ENCODE assay signal across 30 cellular contexts in the genomic region with DNA sequence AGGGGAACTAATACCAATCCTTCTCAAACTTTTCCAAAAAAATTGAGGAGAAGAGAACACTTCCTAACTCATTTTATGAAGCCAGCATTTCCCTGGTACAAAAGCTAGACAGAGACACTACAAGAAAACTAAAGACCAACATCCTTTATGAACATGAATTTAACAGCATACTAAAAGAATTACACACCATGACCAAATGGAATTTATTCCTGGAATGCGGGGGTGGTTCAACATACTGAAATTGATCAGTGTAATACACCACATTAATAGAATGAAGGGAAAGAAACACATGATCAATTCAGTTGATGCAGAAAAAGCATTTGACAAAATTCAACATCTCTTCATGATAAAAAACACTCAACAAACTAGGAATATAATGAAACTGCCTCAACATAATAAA.
"Had no signal": no experiment of that assay in that cellular context is flagged by ENCODE, and none has a peak within 500 bp of the region (broad histone marks: within the 10 kb centered on the region; RNA-seq: fewer than 3 reads in every experiment).

No MANE protein-coding gene starts in this region.

- H3K4me1 ChIP-seq: breast epithelium, Peyer's patch had no signal

- H3K4me2 ChIP-seq: SK-N-SH had no signal

- H3K4me3 ChIP-seq: breast epithelium, Peyer's patch, SJSA1 had no signal

- H3K9me3 Mint-ChIP-seq: activated CD4-positive, alpha-beta memory T cell treated with anti-CD3 and anti-CD28 coated beads for 36 hours; activated CD4-positive, alpha-beta T cell treated with anti-CD3 and anti-CD28 coated beads, Interleukin-2, amount 10 ng/mL, durations not matched to agents 7 days and 5 days; activated naive CD4-positive, alpha-beta T cell treated with anti-CD3 and anti-CD28 coated beads for 36 hours; activated naive CD8-positive, alpha-beta T cell treated with anti-CD3 and anti-CD28 coated beads for 36 hours; activated T-cell treated with anti-CD3 and anti-CD28 coated beads, Interleukin-2, amount 50 U/mL, for 4 hours; activated T-helper 1 cell treated with anti-CD3 and anti-CD28 coated beads, Interleukin-12 subunit alpha, Interleukin-12 subunit beta, Interleukin-2, Interleukin-4 antibody, amounts not matched to agents 30 ng/mL and 10 ng/mL and 1 ng/mL, durations not matched to agents 14 hours and 24 hours and 36 hours; T-helper 1 cell treated with Interleukin-12 subunit alpha and Interleukin-12 subunit beta and Interleukin-4 antibody, amounts not matched to agents 30 μg/mL and 1 μg/mL, for 36 hours; T-helper 2 cell treated with Interferon-gamma antibody and Interleukin-4, amounts not matched to agents 5 μg/mL and 100 μg/mL, for 36 hours had no signal

- ATAC-seq: activated CD4-positive, alpha-beta T cell treated with anti-CD3 and anti-CD28 coated beads for 36 hours; activated CD4-positive, CD25-positive, alpha-beta regulatory T cell treated with anti-CD3 and anti-CD28 coated beads, Interleukin-2, amount 50 U/mL, for 24 hours; activated T-cell treated with anti-CD3 and anti-CD28 coated beads, Interleukin-2, amount 50 U/mL, for 4 hours; PC-3; WTC11 had no signal

- H3K27ac ChIP-seq: breast epithelium, Peyer's patch, SJSA1 had no signal

- H3K9me3 ChIP-seq: breast epithelium, Peyer's patch, SJSA1, SK-N-SH had no signal

- H3K4me3 Mint-ChIP-seq: activated CD4-positive, alpha-beta memory T cell treated with anti-CD3 and anti-CD28 coated beads for 36 hours; activated CD4-positive, alpha-beta T cell treated with anti-CD3 and anti-CD28 coated beads for 36 hours; activated CD4-positive, alpha-beta T cell treated with anti-CD3 and anti-CD28 coated beads, Interleukin-2, amount 10 ng/mL, durations not matched to agents 7 days and 5 days; activated naive CD4-positive, alpha-beta T cell treated with anti-CD3 and anti-CD28 coated beads for 36 hours; activated naive CD8-positive, alpha-beta T cell treated with anti-CD3 and anti-CD28 coated beads for 36 hours; activated T-cell treated with anti-CD3 and anti-CD28 coated beads, Interleukin-2, amount 50 U/mL, for 4 hours; activated T-helper 1 cell treated with anti-CD3 and anti-CD28 coated beads, Interleukin-12 subunit alpha, Interleukin-12 subunit beta, Interleukin-2, Interleukin-4 antibody, amounts not matched to agents 30 ng/mL and 10 ng/mL and 1 ng/mL, durations not matched to agents 14 hours and 24 hours and 36 hours; T-helper 1 cell treated with Interleukin-12 subunit alpha and Interleukin-12 subunit beta and Interleukin-4 antibody, amounts not matched to agents 30 μg/mL and 1 μg/mL, for 36 hours; T-helper 2 cell treated with Interferon-gamma antibody and Interleukin-4, amounts not matched to agents 5 μg/mL and 100 μg/mL, for 36 hours; WTC11 had no signal

- H3K9ac ChIP-seq: SK-N-SH had no signal

- H3K27ac Mint-ChIP-seq: activated CD4-positive, alpha-beta memory T cell treated with anti-CD3 and anti-CD28 coated beads for 36 hours; activated CD4-positive, alpha-beta T cell treated with anti-CD3 and anti-CD28 coated beads for 36 hours; activated CD4-positive, alpha-beta T cell treated with anti-CD3 and anti-CD28 coated beads, Interleukin-2, amount 10 ng/mL, durations not matched to agents 7 days and 5 days; activated naive CD4-positive, alpha-beta T cell treated with anti-CD3 and anti-CD28 coated beads for 36 hours; activated naive CD8-positive, alpha-beta T cell treated with anti-CD3 and anti-CD28 coated beads for 36 hours; activated T-helper 1 cell treated with anti-CD3 and anti-CD28 coated beads, Interleukin-12 subunit alpha, Interleukin-12 subunit beta, Interleukin-2, Interleukin-4 antibody, amounts not matched to agents 30 ng/mL and 10 ng/mL and 1 ng/mL, durations not matched to agents 14 hours and 24 hours and 36 hours; T-helper 1 cell treated with Interleukin-12 subunit alpha and Interleukin-12 subunit beta and Interleukin-4 antibody, amounts not matched to agents 30 μg/mL and 1 μg/mL, for 36 hours; T-helper 2 cell treated with Interferon-gamma antibody and Interleukin-4, amounts not matched to agents 5 μg/mL and 100 μg/mL, for 36 hours; WTC11 had no signal

- H3K27me3 Mint-ChIP-seq: activated CD4-positive, alpha-beta memory T cell treated with anti-CD3 and anti-CD28 coated beads for 36 hours; activated CD4-positive, alpha-beta T cell treated with anti-CD3 and anti-CD28 coated beads for 36 hours; activated CD4-positive, alpha-beta T cell treated with anti-CD3 and anti-CD28 coated beads, Interleukin-2, amount 10 ng/mL, durations not matched to agents 7 days and 5 days; activated naive CD8-positive, alpha-beta T cell treated with anti-CD3 and anti-CD28 coated beads for 36 hours had no signal

- H3K36me3 ChIP-seq: breast epithelium, Peyer's patch had no signal

- H3K4me1 Mint-ChIP-seq: activated CD4-positive, alpha-beta T cell treated with anti-CD3 and anti-CD28 coated beads for 36 hours; activated CD4-positive, alpha-beta T cell treated with anti-CD3 and anti-CD28 coated beads, Interleukin-2, amount 10 ng/mL, durations not matched to agents 7 days and 5 days; activated naive CD8-positive, alpha-beta T cell treated with anti-CD3 and anti-CD28 coated beads for 36 hours had no signal

- H3K27me3 ChIP-seq: breast epithelium, Peyer's patch, SJSA1 had no signal

- DNase-seq: activated CD4-positive, alpha-beta memory T cell treated with anti-CD3 and anti-CD28 coated beads for 36 hours; activated CD4-positive, alpha-beta T cell treated with anti-CD3 and anti-CD28 coated beads for 36 hours; activated CD4-positive, alpha-beta T cell treated with anti-CD3 and anti-CD28 coated beads, Interleukin-2, amount 10 ng/mL, durations not matched to agents 7 days and 5 days; activated CD8-positive, alpha-beta memory T cell treated with anti-CD3 and anti-CD28 coated beads, Interleukin-2, amount 50 U/mL, for 4 hours; activated gamma-delta T cell treated with Interleukin-2 at 50 U/mL for 16 hours; activated naive CD4-positive, alpha-beta T cell treated with anti-CD3 and anti-CD28 coated beads for 36 hours; activated naive CD8-positive, alpha-beta T cell treated with anti-CD3 and anti-CD28 coated beads for 36 hours; activated T-cell treated with anti-CD3 and anti-CD28 coated beads for 4 hours; activated T-cell treated with anti-CD3 and anti-CD28 coated beads, Interleukin-2, amount 50 U/mL, for 4 hours; amniotic stem cell; aorta; NCI-H1105; NCI-H1417 treated with DMSO at 0.1 percent for 48 hours; NCI-H1694; NCI-H1930; NCI-H2081 treated with DMSO at 0.1 percent for 48 hours; NCI-H345; NCI-H524 treated with DMSO at 0.1 percent for 48 hours; PC-3; Peyer's patch; RPMI8226; SHP77 treated with DMSO at 0.1 percent for 48 hours; SK-N-SH had no signal
